In genomic region chr15:76503804-76504203, GRCh38 we compare ENCODE assay signal across 20 cellular contexts.
DNase-seq lines count a peak whose midpoint lies in the region; ATAC-seq, FAIRE-seq and TF ChIP-seq lines count a peak whose summit lies in the region.
"Had no signal": no experiment of that assay in that cellular context is flagged by ENCODE, and none has a peak within 500 bp of the region (broad histone marks: within the 10 kb centered on the region; RNA-seq: fewer than 3 reads in every experiment).

No MANE protein-coding gene starts in this region.

- CTCF ChIA-PET in HEK293 (lab: Yijun Ruan, JAX): interaction anchor here (0.6 to 1.4 kb wide), 2 partner anchors 221 to 318 kb away, joined by 3 read pairs; no protein-coding TSS in a partner anchor
- CTCF ChIA-PET in K562 (lab: Yijun Ruan, JAX; ENCODE audit: low intra/inter-chr PET ratio): no interaction called here

- H3K9me1 ChIP-seq in K562 (ENCODE audit: control insufficient read depth, insufficient read depth, low read length): no peaks in the 10 kb centered on the region

- WGBS in K562 (ENCODE audit: insufficient coverage, low coverage, missing lambda C conversion rate): 0% methylated on average over 3 of the region's 3 CpGs

- H3K4me2 ChIP-seq in KMS-11: peak overlapping the region; percentile 26
- no peak overlapping the region for H3K4me2 ChIP-seq in K562 (ENCODE audit: insufficient read depth, low read length)
- H3K4me2 ChIP-seq: BLaER1 treated with 17β-estradiol and CSF1 and Interleukin-3, amounts not matched to agents 10 nM and 100 nM had no signal

- H3K27me3 ChIP-seq in KMS-11 (ENCODE audit: insufficient read depth, low read depth) (no peaks in the 10 kb centered on the region), K562 (ENCODE audit: control insufficient read depth in 2 of 2, insufficient read depth in 2 of 2, low read length in 2 of 2) (no peaks in the 10 kb centered on the region)
- H3K27me3 ChIP-seq: BE2C; BLaER1 treated with 17β-estradiol and CSF1 and Interleukin-3, amounts not matched to agents 10 nM and 100 nM had no signal

- BruUV-seq in K562 (replicated peaks; lab: Mats Ljungman, UMichigan): no TSS peak

- no peak overlapping the region for H2AFZ ChIP-seq in KMS-11 (ENCODE audit: low read depth)
- H2AFZ ChIP-seq in K562 (ENCODE audit: low read depth, low read length): no peak overlapping the region

- DNase-seq in K562 (ENCODE audit: extremely low read depth in 1 of 4, low spot score in 3 of 4) (no peak), NCI-H1694 (lab: John Stamatoyannopoulos, UW) (no peak)
- DNase-seq: AML-193; BE2C; Calu3; CD4-positive, alpha-beta T cell; COR-L47; DMS53; DMS79 treated with DMSO at 0.1 percent for 48 hours; GF-D8; GOT3; H7; HCEC 1CT had no signal

- intact Hi-C loops in K562 (cut with micrococcal nuclease): no loop called here

- POLR2A ChIA-PET in HEK293 (lab: Yijun Ruan, JAX): no interaction called here
- POLR2A ChIA-PET in K562 (lab: Yijun Ruan, JAX): no interaction called here

- no peak for TF ChIP-seq RAD21 in K562 (CRISPR knock-in tag; conservative IDR thresholded peaks at IDR 0.05 in 1 of 2, IDR thresholded peaks at IDR 0.05 in 1 of 2)

- TF ChIP-seq CTCF in HEK293 (tag by site-specific recombination; IDR thresholded peaks at IDR 0.05): no peak
- no peak for TF ChIP-seq CTCF in KMS-11 (conservative IDR thresholded peaks at IDR 0.05; ENCODE audit: low read depth, low read length)
- TF ChIP-seq CTCF in K562 (IDR thresholded peaks at IDR 0.05 in 2 of 3, conservative IDR thresholded peaks at IDR 0.05 in 1 of 3; ENCODE audit: insufficient read depth in 2 of 3, low read depth in 1 of 3, low read length in 3 of 3): no peak

- H3K36me3 ChIP-seq in HEK293 (ENCODE audit: control insufficient read depth in 2 of 2, insufficient read depth in 1 of 2, low read length in 2 of 2): no peaks in the 10 kb centered on the region
- H3K36me3 ChIP-seq in KMS-11 (ENCODE audit: insufficient read depth): no peaks in the 10 kb centered on the region
- H3K36me3 ChIP-seq in K562 (ENCODE audit: control insufficient read depth, insufficient read depth, low read length): no peaks in the 10 kb centered on the region
- H3K36me3 ChIP-seq: BE2C had no signal

- no peak for TF ChIP-seq EP300 in K562 (IDR thresholded peaks at IDR 0.05; ENCODE audit: low read length)

- no peak overlapping the region for H3K4me3 ChIP-seq in HEK293 (ENCODE audit: low read depth, low read length)
- H3K4me3 ChIP-seq in KMS-11 (IDR thresholded peaks at IDR 0.05; ENCODE audit: insufficient read depth, low read depth, low read length): no peak overlapping the region
- no peak overlapping the region for H3K4me3 ChIP-seq in K562
- H3K4me3 ChIP-seq: BLaER1 treated with 17β-estradiol and CSF1 and Interleukin-3, amounts not matched to agents 10 nM and 100 nM had no signal

- no peaks in the 10 kb centered on the region for H3K79me2 ChIP-seq in KMS-11 (ENCODE audit: insufficient read depth, low read depth)
- H3K79me2 ChIP-seq in K562 (ENCODE audit: control insufficient read depth, insufficient read depth, low read length): no peaks in the 10 kb centered on the region

- H4K20me1 ChIP-seq in KMS-11 (ENCODE audit: insufficient read depth) (no peaks in the 10 kb centered on the region), K562 (replicated peaks; ENCODE audit: control insufficient read depth, insufficient read depth, low read length) (no peaks in the 10 kb centered on the region)
- H4K20me1 ChIP-seq: BLaER1 treated with 17β-estradiol and CSF1 and Interleukin-3, amounts not matched to agents 10 nM and 100 nM had no signal

- H3K27ac ChIP-seq in HEK293 (ENCODE audit: extremely low read depth, low read depth, low read length): no peak overlapping the region
- peak overlapping the region; percentile 34; the same call in 1 of the 2 replicates for H3K27ac ChIP-seq in KMS-11
- H3K27ac ChIP-seq in K562 (ENCODE audit: extremely low read depth, low read depth, low read length): no peak overlapping the region
- H3K27ac ChIP-seq: BLaER1 treated with 17β-estradiol and CSF1 and Interleukin-3, amounts not matched to agents 10 nM and 100 nM had no signal

- FAIRE-seq in K562 (lab: Jason Lieb, UNC): no peak
- FAIRE-seq: GM12891, GM18507 had no signal

- no peak for TF ChIP-seq POLR2A in K562 (conservative IDR thresholded peaks at IDR 0.05)

- H3K9ac ChIP-seq in KMS-11: no peak overlapping the region
- no peak overlapping the region for H3K9ac ChIP-seq in K562 (ENCODE audit: insufficient read depth in 1 of 2, low read depth in 2 of 2, low read length in 2 of 2)
- H3K9ac ChIP-seq: BLaER1 treated with 17β-estradiol and CSF1 and Interleukin-3, amounts not matched to agents 10 nM and 100 nM had no signal

- in situ Hi-C loops in K562 (cut with MboI): no loop called here

- H3K9me3 ChIP-seq in HEK293 (ENCODE audit: control insufficient read depth, insufficient read depth, low read depth, low read length) (no peaks in the 10 kb centered on the region), K562 (replicated peaks; ENCODE audit: control insufficient read depth, insufficient read depth, low read depth, low read length) (no peaks in the 10 kb centered on the region)
- H3K9me3 ChIP-seq: BE2C; BLaER1 treated with 17β-estradiol and CSF1 and Interleukin-3, amounts not matched to agents 10 nM and 100 nM had no signal

- H3K4me1 ChIP-seq in HEK293 (ENCODE audit: control insufficient read depth, insufficient read depth, low read length): 0 out of 2 replicates have a peak, but pooled peaks cover 5% of the 10 kb centered on the region
- H3K4me1 ChIP-seq in KMS-11 (ENCODE audit: low read depth, poor library complexity, severe bottlenecking): peaks cover 28% of the 10 kb centered on the region
- no peaks in the 10 kb centered on the region for H3K4me1 ChIP-seq in K562 (replicated peaks in 1 of 2; ENCODE audit: control insufficient read depth in 2 of 2, insufficient read depth in 2 of 2, low read length in 2 of 2)
- H3K4me1 ChIP-seq: BE2C; BLaER1 treated with 17β-estradiol and CSF1 and Interleukin-3, amounts not matched to agents 10 nM and 100 nM had no signal

- ATAC-seq in K562: no peak
- no peak for ATAC-seq in GM18868 (IDR thresholded peaks at IDR 0.05; ENCODE audit: unreplicated experiment)
- no peak for ATAC-seq in HG02840 (IDR thresholded peaks at IDR 0.05; ENCODE audit: low FRiP score, unreplicated experiment)

TF ChIP-seq in HEK293, 187 proteins besides CTCF, POLR2A, EP300 and RAD21:
- TF ChIP-seq ZNF121 (tag by site-specific recombination; IDR thresholded peaks at IDR 0.05) (peak; percentile 86), ZNF274 (IDR thresholded peaks at IDR 0.05; ENCODE audit: low read length) (no peak), ZNF274 (tag by site-specific recombination; IDR thresholded peaks at IDR 0.05; ENCODE audit: borderline replicate concordance) (no peak)

TF ChIP-seq in K562, 482 proteins besides CTCF, POLR2A, EP300 and RAD21:
- TF ChIP-seq ATF3 (IDR thresholded peaks at IDR 0.05): peak; percentile 30; the same call in 1 of the 2 replicates
- TF ChIP-seq ATF3 (CRISPR knock-in tag; conservative IDR thresholded peaks at IDR 0.05): no peak
- TF ChIP-seq ZNF121 (CRISPR knock-in tag; conservative IDR thresholded peaks at IDR 0.05): peak; percentile 26; the same call in 1 of the 2 replicates
- TF ChIP-seq CEBPG (CRISPR knock-in tag; IDR thresholded peaks at IDR 0.05): no peak
- 0 out of 4 replicates have a peak, but pooled peaks of 1 of the 2 experiments have one; percentile 14 for TF ChIP-seq CEBPG (tag; conservative IDR thresholded peaks at IDR 0.05 in 1 of 2, IDR thresholded peaks at IDR 0.05 in 1 of 2)
- TF ChIP-seq HMGXB4 (CRISPR knock-in tag; IDR thresholded peaks at IDR 0.05): no peak
- no peak for TF ChIP-seq HDGF (IDR thresholded peaks at IDR 0.05)

Comparison
In these comparisons a context has a peak if more than half of its experiments do, and no peak if none do; other contexts are left out.
1. Of the 44 proteins assayed by ChIP-seq in both K562 and HEK293: peak only in K562: none; only in HEK293: none; in both: ZNF121; in neither: 43.